ENCODE assay signal across 32 cellular contexts in genomic region chr14:45361727-45362126, GRCh38.
"Had no signal": no experiment of that assay in that cellular context is flagged by ENCODE, and none has a peak within 500 bp of the region (broad histone marks: within the 10 kb centered on the region; RNA-seq: fewer than 3 reads in every experiment).

No MANE protein-coding gene starts in this region.

- H3K27ac Mint-ChIP-seq: activated B cell treated with CpG ODN at 0.5 μM for 24 hours; activated CD4-positive, alpha-beta memory T cell treated with anti-CD3 and anti-CD28 coated beads for 36 hours; activated naive CD4-positive, alpha-beta T cell treated with anti-CD3 and anti-CD28 coated beads for 36 hours; activated naive CD4-positive, alpha-beta T cell treated with anti-CD3 and anti-CD28 coated beads, Interleukin-2, amount 50 U/mL, for 72 hours; activated T-helper 1 cell treated with anti-CD3 and anti-CD28 coated beads, Interleukin-12 subunit alpha, Interleukin-12 subunit beta, Interleukin-2, Interleukin-4 antibody, amounts not matched to agents 30 ng/mL and 10 ng/mL and 1 ng/mL, durations not matched to agents 14 hours and 24 hours and 36 hours; brain had no signal

- H3K4me3 ChIP-seq: adrenal gland had no signal

- DNase-seq: activated B cell treated with CpG ODN at 0.5 μM for 24 hours; activated CD4-positive, alpha-beta memory T cell treated with anti-CD3 and anti-CD28 coated beads for 36 hours; activated CD4-positive, alpha-beta T cell treated with anti-CD3 and anti-CD28 coated beads for 4 hours; activated CD4-positive, alpha-beta T cell treated with anti-CD3 and anti-CD28 coated beads, Interleukin-2, amount 50 U/mL, for 1 hour; activated CD4-positive, CD25-positive, alpha-beta regulatory T cell treated with anti-CD3 and anti-CD28 coated beads, Interleukin-2, amount 50 U/mL, for 72 hours; activated CD8-positive, alpha-beta memory T cell treated with anti-CD3 and anti-CD28 coated beads, Interleukin-2, amount 50 U/mL, for 4 hours; activated gamma-delta T cell treated with Interleukin-2 at 50 U/mL for 16 hours; activated naive CD4-positive, alpha-beta T cell treated with anti-CD3 and anti-CD28 coated beads for 36 hours; activated T-cell treated with anti-CD3 and anti-CD28 coated beads for 4 hours; activated T-cell treated with anti-CD3 and anti-CD28 coated beads, Interleukin-2, amount 50 U/mL, for 4 hours; adrenal gland; anterior cingulate cortex; central memory CD4-positive, alpha-beta T cell; NCI-H1105; NCI-H1417 treated with DMSO at 0.1 percent for 48 hours; NCI-H187 treated with DMSO at 0.1 percent for 48 hours; NCI-H2081; NCI-H2171 treated with DMSO at 0.1 percent for 48 hours; NCI-H2227 treated with DMSO at 0.1 percent for 48 hours; NCI-H446; NCI-H510A treated with DMSO at 0.1 percent for 48 hours; NCI-H69; NK-92 treated with Interleukin-12 subunit alpha and Interleukin-12 subunit beta, amount 100 ng/mL, for 24 hours; Right ventricle myocardium superior; SW 1271; T-helper 1 cell; T-helper 2 cell; T-helper 9 cell had no signal

- H3K4me1 Mint-ChIP-seq: activated B cell treated with CpG ODN at 0.5 μM for 24 hours, brain had no signal

- FAIRE-seq: RCC 7860 had no signal

- H3K4me1 ChIP-seq: adrenal gland had no signal

- H3K36me3 ChIP-seq: adrenal gland had no signal

- H3K27me3 Mint-ChIP-seq: activated B cell treated with CpG ODN at 0.5 μM for 24 hours; activated CD4-positive, alpha-beta memory T cell treated with anti-CD3 and anti-CD28 coated beads for 36 hours; brain had no signal

- H3K36me3 Mint-ChIP-seq: activated CD4-positive, alpha-beta memory T cell treated with anti-CD3 and anti-CD28 coated beads for 36 hours; activated naive CD4-positive, alpha-beta T cell treated with anti-CD3 and anti-CD28 coated beads, Interleukin-2, amount 50 U/mL, for 72 hours; brain had no signal

- H3K27me3 ChIP-seq: adrenal gland had no signal

- H3K4me3 Mint-ChIP-seq: activated B cell treated with CpG ODN at 0.5 μM for 24 hours; activated CD4-positive, alpha-beta memory T cell treated with anti-CD3 and anti-CD28 coated beads for 36 hours; activated naive CD4-positive, alpha-beta T cell treated with anti-CD3 and anti-CD28 coated beads for 36 hours; activated T-cell treated with anti-CD3 and anti-CD28 coated beads, Interleukin-2, amount 50 U/mL, for 4 hours; activated T-helper 1 cell treated with anti-CD3 and anti-CD28 coated beads, Interleukin-12 subunit alpha, Interleukin-12 subunit beta, Interleukin-2, Interleukin-4 antibody, amounts not matched to agents 30 ng/mL and 10 ng/mL and 1 ng/mL, durations not matched to agents 14 hours and 24 hours and 36 hours; brain had no signal

- H3K9me3 Mint-ChIP-seq: activated B cell treated with CpG ODN at 0.5 μM for 24 hours; activated CD4-positive, alpha-beta memory T cell treated with anti-CD3 and anti-CD28 coated beads for 36 hours; activated naive CD4-positive, alpha-beta T cell treated with anti-CD3 and anti-CD28 coated beads for 36 hours; activated naive CD4-positive, alpha-beta T cell treated with anti-CD3 and anti-CD28 coated beads, Interleukin-2, amount 50 U/mL, for 72 hours; activated T-helper 1 cell treated with anti-CD3 and anti-CD28 coated beads, Interleukin-12 subunit alpha, Interleukin-12 subunit beta, Interleukin-2, Interleukin-4 antibody, amounts not matched to agents 30 ng/mL and 10 ng/mL and 1 ng/mL, durations not matched to agents 14 hours and 24 hours and 36 hours; brain had no signal

- H3K9me3 ChIP-seq: adrenal gland had no signal
